ENCODE assay signal across 30 cellular contexts in the genomic region with DNA sequence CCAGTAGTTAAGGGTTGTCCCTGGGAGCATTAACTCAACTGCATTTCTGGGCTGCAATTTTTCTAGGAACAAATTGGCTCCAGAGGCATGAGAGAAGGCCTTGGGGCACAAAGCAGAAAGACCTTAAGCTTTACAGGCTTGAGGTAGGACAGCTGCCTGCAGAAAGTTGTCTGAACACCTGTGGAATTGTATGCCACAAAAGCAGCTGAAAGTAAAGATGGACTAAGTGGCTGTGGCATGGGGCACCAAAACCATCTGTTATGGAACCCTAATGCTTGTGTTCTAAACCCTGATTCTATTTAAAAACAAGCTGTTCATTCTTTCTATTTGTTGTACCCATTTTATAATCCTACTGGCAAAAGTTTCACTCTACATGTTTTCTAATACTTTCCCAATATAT.
"Had no signal": no experiment of that assay in that cellular context is flagged by ENCODE, and none has a peak within 500 bp of the region (broad histone marks: within the 10 kb centered on the region; RNA-seq: fewer than 3 reads in every experiment).

No MANE protein-coding gene starts in this region.

- H3K4me3 ChIP-seq: PC-9, SK-N-MC had no signal

- DNase-seq: Karpas-422, KBM-7, NCI-H1048, NCI-H1092 treated with DMSO at 0.1 percent for 48 hours, NCI-H1105 treated with DMSO at 0.1 percent for 48 hours, NCI-H1417, NCI-H1436, NCI-H146, NCI-H1694, NCI-H187, NCI-H1930, NCI-H2029 treated with DMSO at 0.1 percent for 48 hours, NCI-H2081 treated with DMSO at 0.1 percent for 48 hours, NCI-H2107, NCI-H2171, NCI-H226, NCI-H446 treated with DMSO at 0.1 percent for 48 hours, NCI-H510A, NCI-H526, NCI-H69, NCI-H748 treated with DMSO at 0.1 percent for 48 hours, NCI-H82, PC-9, Right ventricle myocardium superior, SHP77 treated with DMSO at 0.1 percent for 48 hours, SW 1271 had no signal

- FAIRE-seq: RCC 7860 had no signal

- H3K9ac ChIP-seq: KMS-11 had no signal

- H2AFZ ChIP-seq: PC-9 had no signal

- H3K27ac ChIP-seq: KMS-11, PC-9, SK-N-MC had no signal

- H3K4me2 ChIP-seq: PC-9 had no signal

- ATAC-seq: Panc1 had no signal
